ENCODE assay signal across 16 cellular contexts in genomic region chr9:131960805-131961495, GRCh38.
A peak's percentile ranks its signal among the peaks of the same experiment; 100 is the strongest.
DNase-seq lines count a peak whose midpoint lies in the region; ATAC-seq lines count a peak whose summit lies in the region.
"Had no signal": no experiment of that assay in that cellular context is flagged by ENCODE, and none has a peak within 500 bp of the region (broad histone marks: within the 10 kb centered on the region; RNA-seq: fewer than 3 reads in every experiment).

No MANE protein-coding gene starts in this region.

- no peaks in the 10 kb centered on the region for H3K9me3 ChIP-seq in skeletal muscle tissue (ENCODE audit: control insufficient read depth in 3 of 3, low read length in 3 of 3)
- H3K9me3 ChIP-seq in CD8-positive, alpha-beta memory T cell (ENCODE audit: low read length) = no peaks in the 10 kb centered on the region
- H3K9me3 ChIP-seq: mucosa of descending colon, right atrium auricular region had no signal

- H3K27me3 ChIP-seq in skeletal muscle tissue (ENCODE audit: control insufficient read depth in 3 of 3, insufficient read depth in 3 of 3, low read length in 3 of 3) = no peaks in the 10 kb centered on the region
- no peaks in the 10 kb centered on the region for H3K27me3 ChIP-seq in CD8-positive, alpha-beta memory T cell (ENCODE audit: insufficient read depth, low read length, poor library complexity, severe bottlenecking)
- H3K27me3 ChIP-seq: right atrium auricular region had no signal

- H3K9me3 Mint-ChIP-seq in CD8-positive, alpha-beta memory T cell = no peaks in the 10 kb centered on the region
- H3K9me3 Mint-ChIP-seq: activated naive CD4-positive, alpha-beta T cell treated with anti-CD3 and anti-CD28 coated beads for 36 hours; CD14-positive monocyte; stimulated activated effector memory CD8-positive, alpha-beta T cell treated with anti-CD3 and anti-CD28 coated beads, Interleukin-12 subunit alpha, Interleukin-12 subunit beta, amount 100 ng/mL, for 72 hours had no signal

- peak; percentile 53 for DNase-seq in NCI-H69 (lab: John Stamatoyannopoulos, UW)
- peak; percentile 31 for DNase-seq in cerebellar cortex (ENCODE audit: low spot score)
- peak; percentile 28 to 38 for DNase-seq in lung microvascular endothelial cell (ENCODE audit: low read depth in 2 of 2)
- no peak for DNase-seq in CD8-positive, alpha-beta memory T cell
- DNase-seq in OCI-M2 (lab: John Stamatoyannopoulos, UW; ENCODE audit: unreplicated experiment) = no peak
- DNase-seq: activated CD4-positive, CD25-positive, alpha-beta regulatory T cell; activated naive CD4-positive, alpha-beta T cell treated with anti-CD3 and anti-CD28 coated beads for 36 hours; GF-D8; mucosa of descending colon; PC-9; stimulated activated CD4-positive, alpha-beta T cell treated with anti-CD3 and anti-CD28 coated beads, Interleukin-4, amount 100 ng/mL, for 4 hours had no signal

- peaks cover 0 to 6% (median 2%) of the 10 kb centered on the region in 3 donors for H3K4me1 Mint-ChIP-seq in CD8-positive, alpha-beta memory T cell
- H3K4me1 Mint-ChIP-seq: CD14-positive monocyte had no signal

- peak overlapping the region; percentile 45 for H3K27ac ChIP-seq in skeletal muscle tissue (ENCODE audit: low read depth, low read length)
- no peak overlapping the region for H3K27ac ChIP-seq in CD8-positive, alpha-beta memory T cell (ENCODE audit: low read depth, low read length)
- H3K27ac ChIP-seq: PC-9 had no signal

- H3K36me3 ChIP-seq in skeletal muscle tissue (ENCODE audit: control insufficient read depth in 3 of 3, insufficient read depth in 3 of 3, low read length in 3 of 3) = peaks cover 0 to 3% (median 0%) of the 10 kb centered on the region in 3 donors
- H3K36me3 ChIP-seq in CD8-positive, alpha-beta memory T cell (ENCODE audit: insufficient read depth, low read length) = no peaks in the 10 kb centered on the region
- H3K36me3 ChIP-seq: right atrium auricular region had no signal

- POLR2A ChIA-PET in CD8-positive, alpha-beta memory T cell (lab: Charles Lee) = no interaction called here

- no peak for ATAC-seq in GM19395 (IDR thresholded peaks at IDR 0.05; ENCODE audit: unreplicated experiment)
- ATAC-seq: mucosa of descending colon had no signal

- no peak overlapping the region for H3K4me3 ChIP-seq in skeletal muscle tissue (ENCODE audit: low read length in 3 of 3)
- no peak overlapping the region for H3K4me3 ChIP-seq in CD8-positive, alpha-beta memory T cell (ENCODE audit: low read length)
- H3K4me3 ChIP-seq: mucosa of descending colon, PC-9, right atrium auricular region had no signal

- H3K4me1 ChIP-seq in skeletal muscle tissue (ENCODE audit: control insufficient read depth in 3 of 3, insufficient read depth in 3 of 3, low read length in 3 of 3) = peaks cover 4 to 25% (median 24%) of the 10 kb centered on the region in 3 donors
- no peaks in the 10 kb centered on the region for H3K4me1 ChIP-seq in CD8-positive, alpha-beta memory T cell (ENCODE audit: insufficient read depth, low read length)
- H3K4me1 ChIP-seq: right atrium auricular region had no signal

- no peaks in the 10 kb centered on the region for H3K27me3 Mint-ChIP-seq in CD8-positive, alpha-beta memory T cell

- H3K27ac Mint-ChIP-seq in CD8-positive, alpha-beta memory T cell = no peak overlapping the region
- H3K27ac Mint-ChIP-seq: activated naive CD4-positive, alpha-beta T cell treated with anti-CD3 and anti-CD28 coated beads for 36 hours; CD14-positive monocyte; stimulated activated effector memory CD8-positive, alpha-beta T cell treated with anti-CD3 and anti-CD28 coated beads, Interleukin-12 subunit alpha, Interleukin-12 subunit beta, amount 100 ng/mL, for 72 hours had no signal

- H3K36me3 Mint-ChIP-seq in CD8-positive, alpha-beta memory T cell = peaks cover 3 to 42% (median 17%) of the 10 kb centered on the region in 3 donors

- no peak overlapping the region for H3K4me3 Mint-ChIP-seq in CD8-positive, alpha-beta memory T cell
- H3K4me3 Mint-ChIP-seq: activated naive CD4-positive, alpha-beta T cell treated with anti-CD3 and anti-CD28 coated beads for 36 hours; CD14-positive monocyte; stimulated activated effector memory CD8-positive, alpha-beta T cell treated with anti-CD3 and anti-CD28 coated beads, Interleukin-12 subunit alpha, Interleukin-12 subunit beta, amount 100 ng/mL, for 72 hours had no signal

- H3K9ac ChIP-seq in skeletal muscle tissue (ENCODE audit: low read depth in 1 of 3, low read length in 3 of 3) = peak overlapping the region in 1 of 3 donors; percentile 42

- CTCF ChIA-PET in CD8-positive, alpha-beta memory T cell (lab: Charles Lee) = interaction anchor here (0.6 to 2.2 kb wide), 2 partner anchors 9 to 13 kb away, joined by 3 to 5 read pairs; no protein-coding TSS in a partner anchor

Comparison
In these comparisons a context has a peak if more than half of its experiments do, and no peak if none do; other contexts are left out.
1. DNase-seq: peak in NCI-H69 (single experiment), cerebellar cortex (single experiment) and lung microvascular endothelial cell (2 of 2); none in CD8-positive, alpha-beta memory T cell (0 of 5) and OCI-M2 (single experiment).